Comparison of ENCODE assay signal across 16 cellular contexts in genomic region chr6:108156938-108157233, GRCh38.
A peak's percentile ranks its signal among the peaks of the same experiment; 100 is the strongest.
DNase-seq lines count a peak whose midpoint lies in the region; ATAC-seq and TF ChIP-seq lines count a peak whose summit lies in the region.
"Had no signal": no experiment of that assay in that cellular context is flagged by ENCODE, and none has a peak within 500 bp of the region (broad histone marks: within the 10 kb centered on the region; RNA-seq: fewer than 3 reads in every experiment).

No MANE protein-coding gene starts in this region.

- DNase-seq in T-helper 1 cell (no peak), WERI-Rb-1 (no peak), erythroblast (lab: John Stamatoyannopoulos, UW) (no peak), NCI-H524 treated with DMSO at 0.1 percent for 48 hours (lab: John Stamatoyannopoulos, UW) (no peak)
- no peak for DNase-seq in stimulated activated naive CD8-positive, alpha-beta T cell treated with anti-CD3 and anti-CD28 coated beads, Interleukin-15, amount 100 ng/mL, for 72 hours
- DNase-seq: activated CD8-positive, alpha-beta memory T cell treated with anti-CD3 and anti-CD28 coated beads, Interleukin-2, amount 10 ng/mL, durations not matched to agents 7 days and 5 days; amniotic stem cell; dermis blood vessel endothelial cell; DND-41; NCI-H1048; NCI-H446 treated with DMSO at 0.1 percent for 48 hours had no signal

- H3K9ac ChIP-seq in iPS-15b (ENCODE audit: low read depth, low read length) = no peak overlapping the region

- TF ChIP-seq CTCF in WERI-Rb-1 (IDR thresholded peaks at IDR 0.05; ENCODE audit: low read depth, low read length) = no peak

- peaks cover 10% of the 10 kb centered on the region for H3K4me1 Mint-ChIP-seq in T-helper 1 cell treated with Interleukin-12 subunit alpha and Interleukin-12 subunit beta and Interleukin-4 antibody, amounts not matched to agents 30 μg/mL and 1 μg/mL, for 36 hours (ENCODE audit: low read depth)
- peaks cover 18% of the 10 kb centered on the region for H3K4me1 Mint-ChIP-seq in stimulated activated naive CD8-positive, alpha-beta T cell treated with anti-CD3 and anti-CD28 coated beads, Interleukin-15, amount 100 ng/mL, for 72 hours

- no peak for ATAC-seq in stimulated activated naive CD8-positive, alpha-beta T cell treated with anti-CD3 and anti-CD28 coated beads, Interleukin-15, amount 100 ng/mL, for 72 hours
- ATAC-seq in GM21390 (IDR thresholded peaks at IDR 0.05; ENCODE audit: unreplicated experiment) = no peak
- ATAC-seq: activated CD8-positive, alpha-beta memory T cell treated with anti-CD3 and anti-CD28 coated beads, Interleukin-2, amount 10 ng/mL, durations not matched to agents 7 days and 5 days had no signal

- no peak for TF ChIP-seq POLR2A in erythroblast (IDR thresholded peaks at IDR 0.05; ENCODE audit: low read length)

- peak overlapping the region; percentile 61 for H3K4me3 ChIP-seq in WERI-Rb-1 (ENCODE audit: low read depth, low read length)
- H3K4me3 ChIP-seq in iPS-15b (ENCODE audit: low read depth, low read length) = peak overlapping the region; percentile 3

- no peaks in the 10 kb centered on the region for H3K9me3 Mint-ChIP-seq in T-helper 1 cell treated with Interleukin-12 subunit alpha and Interleukin-12 subunit beta and Interleukin-4 antibody, amounts not matched to agents 30 μg/mL and 1 μg/mL, for 36 hours
- H3K9me3 Mint-ChIP-seq in stimulated activated naive CD8-positive, alpha-beta T cell treated with anti-CD3 and anti-CD28 coated beads, Interleukin-15, amount 100 ng/mL, for 72 hours = no peaks in the 10 kb centered on the region

- H3K36me3 ChIP-seq in WERI-Rb-1 (no peaks in the 10 kb centered on the region), iPS-15b (ENCODE audit: control insufficient read depth, insufficient read depth, low read length) (no peaks in the 10 kb centered on the region)
- H3K36me3 ChIP-seq: gastroesophageal sphincter, HAP-1 had no signal

- H3K27ac Mint-ChIP-seq in T-helper 1 cell treated with Interleukin-12 subunit alpha and Interleukin-12 subunit beta and Interleukin-4 antibody, amounts not matched to agents 30 μg/mL and 1 μg/mL, for 36 hours = peak overlapping the region; percentile 15
- H3K27ac Mint-ChIP-seq in stimulated activated naive CD8-positive, alpha-beta T cell treated with anti-CD3 and anti-CD28 coated beads, Interleukin-15, amount 100 ng/mL, for 72 hours = no peak overlapping the region
- H3K27ac Mint-ChIP-seq: activated CD8-positive, alpha-beta memory T cell treated with anti-CD3 and anti-CD28 coated beads, Interleukin-2, amount 10 ng/mL, durations not matched to agents 7 days and 5 days had no signal

- peaks cover 11% of the 10 kb centered on the region for H3K27me3 ChIP-seq in WERI-Rb-1 (ENCODE audit: insufficient read depth, low read depth, severe bottlenecking)
- peaks cover 97% of the 10 kb centered on the region for H3K27me3 ChIP-seq in iPS-15b (ENCODE audit: control insufficient read depth, insufficient read depth, low read length)

- H3K27me3 Mint-ChIP-seq in T-helper 1 cell treated with Interleukin-12 subunit alpha and Interleukin-12 subunit beta and Interleukin-4 antibody, amounts not matched to agents 30 μg/mL and 1 μg/mL, for 36 hours (ENCODE audit: low read depth) = peaks cover 85% of the 10 kb centered on the region
- peaks cover 100% of the 10 kb centered on the region for H3K27me3 Mint-ChIP-seq in stimulated activated naive CD8-positive, alpha-beta T cell treated with anti-CD3 and anti-CD28 coated beads, Interleukin-15, amount 100 ng/mL, for 72 hours

- peaks cover 5% of the 10 kb centered on the region for H3K4me1 ChIP-seq in iPS-15b (ENCODE audit: control insufficient read depth, insufficient read depth, low read length)

- no peak overlapping the region for H3K27ac ChIP-seq in WERI-Rb-1
- H3K27ac ChIP-seq: gastroesophageal sphincter had no signal

- H3K4me3 Mint-ChIP-seq in T-helper 1 cell treated with Interleukin-12 subunit alpha and Interleukin-12 subunit beta and Interleukin-4 antibody, amounts not matched to agents 30 μg/mL and 1 μg/mL, for 36 hours = no peak overlapping the region
- H3K4me3 Mint-ChIP-seq in stimulated activated naive CD8-positive, alpha-beta T cell treated with anti-CD3 and anti-CD28 coated beads, Interleukin-15, amount 100 ng/mL, for 72 hours = peak overlapping the region; percentile 31 to 50
- H3K4me3 Mint-ChIP-seq: activated CD8-positive, alpha-beta memory T cell treated with anti-CD3 and anti-CD28 coated beads, Interleukin-2, amount 10 ng/mL, durations not matched to agents 7 days and 5 days had no signal

- H3K36me3 Mint-ChIP-seq in T-helper 1 cell treated with Interleukin-12 subunit alpha and Interleukin-12 subunit beta and Interleukin-4 antibody, amounts not matched to agents 30 μg/mL and 1 μg/mL, for 36 hours (ENCODE audit: low read depth) = peaks cover 2% of the 10 kb centered on the region
- H3K36me3 Mint-ChIP-seq: activated CD8-positive, alpha-beta memory T cell treated with anti-CD3 and anti-CD28 coated beads, Interleukin-2, amount 10 ng/mL, durations not matched to agents 7 days and 5 days had no signal

- H3K9me3 ChIP-seq in WERI-Rb-1 (ENCODE audit: severe bottlenecking) = no peaks in the 10 kb centered on the region
- H3K9me3 ChIP-seq in iPS-15b (ENCODE audit: control insufficient read depth, insufficient read depth, low read length) = no peaks in the 10 kb centered on the region
- H3K9me3 ChIP-seq: gastroesophageal sphincter, HAP-1 had no signal
